1 cellular context compared by ENCODE assay signal in the genomic region with DNA sequence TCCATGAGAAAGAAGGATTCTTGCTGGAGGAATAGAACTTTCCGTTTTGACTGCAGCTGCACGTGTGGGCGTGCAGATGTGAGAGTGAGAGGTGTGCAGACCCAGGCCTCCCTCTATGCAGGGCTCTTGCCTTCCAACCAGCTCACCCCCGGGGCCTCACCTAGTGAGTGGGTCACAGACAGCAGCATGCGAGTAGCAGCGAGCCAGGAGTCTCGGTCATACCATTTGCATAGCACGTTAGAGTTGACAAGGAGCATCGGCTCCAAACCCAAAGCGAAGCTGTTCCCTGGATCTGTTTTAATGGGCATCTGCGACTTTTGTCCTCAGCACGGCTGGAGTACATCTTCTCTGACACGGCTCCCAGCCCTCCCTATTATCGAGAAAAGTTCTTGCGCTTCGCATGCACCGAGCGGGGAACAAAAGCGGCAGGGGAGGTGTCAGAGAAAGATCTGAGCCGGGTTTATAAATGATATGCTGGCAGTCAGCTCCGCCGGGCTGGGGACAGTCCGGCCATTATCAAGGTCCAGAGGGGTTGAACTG.
TF ChIP-seq lines count a peak whose summit lies in the region.

No MANE protein-coding gene starts in this region.

TF ChIP-seq in H1, 55 proteins besides CTCF, POLR2A, EP300 and RAD21:
- no peak for TF ChIP-seq TBP (IDR thresholded peaks at IDR 0.05; ENCODE audit: low read depth, low read length)
- TF ChIP-seq, protein P1, sequence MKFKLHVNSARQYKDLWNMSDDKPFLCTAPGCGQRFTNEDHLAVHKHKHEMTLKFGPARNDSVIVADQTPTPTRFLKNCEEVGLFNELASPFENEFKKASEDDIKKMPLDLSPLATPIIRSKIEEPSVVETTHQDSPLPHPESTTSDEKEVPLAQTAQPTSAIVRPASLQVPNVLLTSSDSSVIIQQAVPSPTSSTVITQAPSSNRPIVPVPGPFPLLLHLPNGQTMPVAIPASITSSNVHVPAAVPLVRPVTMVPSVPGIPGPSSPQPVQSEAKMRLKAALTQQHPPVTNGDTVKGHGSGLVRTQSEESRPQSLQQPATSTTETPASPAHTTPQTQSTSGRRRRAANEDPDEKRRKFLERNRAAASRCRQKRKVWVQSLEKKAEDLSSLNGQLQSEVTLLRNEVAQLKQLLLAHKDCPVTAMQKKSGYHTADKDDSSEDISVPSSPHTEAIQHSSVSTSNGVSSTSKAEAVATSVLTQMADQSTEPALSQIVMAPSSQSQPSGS (IDR thresholded peaks at IDR 0.05; ENCODE audit: low read length), result no peak
- TF ChIP-seq BRCA1 (IDR thresholded peaks at IDR 0.05; ENCODE audit: low read depth, low read length), result no peak
- TF ChIP-seq KDM1A (IDR thresholded peaks at IDR 0.05; ENCODE audit: borderline replicate concordance, low read length), result no peak
- no peak for TF ChIP-seq SIN3A (conservative IDR thresholded peaks at IDR 0.05 in 1 of 2, IDR thresholded peaks at IDR 0.05 in 1 of 2; ENCODE audit: low read depth in 1 of 2, low read length in 2 of 2)
- TF ChIP-seq CEBPB (IDR thresholded peaks at IDR 0.05; ENCODE audit: low read depth, low read length), result no peak
- no peak for TF ChIP-seq CHD2 (IDR thresholded peaks at IDR 0.05; ENCODE audit: low read length)
- TF ChIP-seq TEAD4 (IDR thresholded peaks at IDR 0.05; ENCODE audit: low read depth, low read length), result no peak
- no peak for TF ChIP-seq GTF2F1 (IDR thresholded peaks at IDR 0.05; ENCODE audit: borderline replicate concordance, low read depth, low read length)
- no peak for TF ChIP-seq KDM5A (IDR thresholded peaks at IDR 0.05; ENCODE audit: low read length)
- TF ChIP-seq SP1 (IDR thresholded peaks at IDR 0.05; ENCODE audit: low read depth, low read length), result no peak
